In genomic region chr2:83784920-83785319, GRCh38 we compare ENCODE assay signal across 1 cellular context.
TF ChIP-seq lines count a peak whose summit lies in the region.

No MANE protein-coding gene starts in this region.

TF ChIP-seq in GM23338, 12 proteins besides CTCF, POLR2A, EP300 and RAD21 (continued from another document):
- TF ChIP-seq REST (IDR thresholded peaks at IDR 0.05; ENCODE audit: unreplicated experiment) (no peak), POLR2AphosphoS5 (IDR thresholded peaks at IDR 0.05; ENCODE audit: low read depth) (no peak), STAT1 (IDR thresholded peaks at IDR 0.05; ENCODE audit: unreplicated experiment) (no peak), ZNF462 (CRISPR knock-in tag; IDR thresholded peaks at IDR 0.05) (no peak), CREB1 (CRISPR knock-in tag; IDR thresholded peaks at IDR 0.05; ENCODE audit: low read depth) (no peak), EZH2 (IDR thresholded peaks at IDR 0.05; ENCODE audit: low read depth, unreplicated experiment) (no peak), EZH2phosphoT487 (IDR thresholded peaks at IDR 0.05; ENCODE audit: unreplicated experiment) (no peak), ZNF114 (CRISPR knock-in tag; IDR thresholded peaks at IDR 0.05) (no peak), ETS1 (IDR thresholded peaks at IDR 0.05) (no peak)
